In the genomic region with DNA sequence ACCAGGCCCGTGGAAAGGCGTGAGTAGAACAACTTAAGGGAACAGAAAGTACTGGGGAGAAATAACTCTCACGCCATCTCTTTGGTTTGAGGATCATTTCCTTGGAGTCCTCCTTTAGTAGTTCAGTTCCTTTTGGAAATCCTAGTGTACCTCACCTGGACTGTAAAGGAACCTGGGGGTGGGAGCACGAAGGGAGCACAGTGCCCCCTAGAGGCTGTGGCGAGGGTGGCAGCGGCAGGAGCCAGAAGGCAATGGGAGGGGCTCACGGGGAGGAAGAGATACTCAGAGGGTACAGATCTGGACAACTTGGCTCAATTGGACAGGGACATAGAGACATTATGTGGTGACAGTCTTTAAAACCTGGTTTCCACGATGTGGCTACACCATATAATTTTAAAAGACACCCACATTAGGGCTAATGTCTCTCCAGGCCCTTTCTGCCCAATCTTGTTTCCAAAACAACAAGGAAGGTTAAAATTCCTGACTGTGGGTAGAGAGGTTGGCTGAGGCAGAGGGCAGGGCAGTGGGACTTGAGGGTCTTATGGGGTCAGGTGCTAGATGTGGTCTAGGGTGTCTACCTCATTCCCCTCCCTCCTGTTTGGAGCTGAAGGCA, we compare ENCODE assay signal across 8 cellular contexts.
DNase-seq lines count a peak whose midpoint lies in the region; ATAC-seq and TF ChIP-seq lines count a peak whose summit lies in the region.

No MANE protein-coding gene starts in this region.

- ATAC-seq in SK-N-SH treated with all-trans-retinoic acid at 6 μM for 48 hours = peak; percentile 75
- no peak for ATAC-seq in HG03460 (IDR thresholded peaks at IDR 0.05; ENCODE audit: unreplicated experiment)

- DNase-seq in activated gamma-delta T cell treated with Interleukin-2 at 50 U/mL for 16 hours (peak; percentile 33), activated gamma-delta T cell (lab: John Stamatoyannopoulos, UW) (no peak), HK-2 (ENCODE audit: unreplicated experiment) (peak; percentile 24), amniotic epithelial cell (ENCODE audit: low read depth) (peak; percentile 2), iris pigment epithelial cell (ENCODE audit: low read depth) (peak; percentile 9)
- peak; percentile 7 to 38 (median 22) for DNase-seq in stimulated activated CD4-positive, alpha-beta T cell treated with anti-CD3 and anti-CD28 coated beads, TNF-alpha, amount 100 ng/mL, for 1 hour (ENCODE audit: low read depth in 3 of 3, low spot score in 1 of 3)

TF ChIP-seq in SK-N-SH treated with all-trans-retinoic acid at 6 μM for 48 hours, 23 proteins besides CTCF, POLR2A, EP300 and RAD21:
- TF ChIP-seq PPARA (CRISPR knock-in tag; IDR thresholded peaks at IDR 0.05; ENCODE audit: borderline replicate concordance) = no peak
- TF ChIP-seq, protein P1, sequence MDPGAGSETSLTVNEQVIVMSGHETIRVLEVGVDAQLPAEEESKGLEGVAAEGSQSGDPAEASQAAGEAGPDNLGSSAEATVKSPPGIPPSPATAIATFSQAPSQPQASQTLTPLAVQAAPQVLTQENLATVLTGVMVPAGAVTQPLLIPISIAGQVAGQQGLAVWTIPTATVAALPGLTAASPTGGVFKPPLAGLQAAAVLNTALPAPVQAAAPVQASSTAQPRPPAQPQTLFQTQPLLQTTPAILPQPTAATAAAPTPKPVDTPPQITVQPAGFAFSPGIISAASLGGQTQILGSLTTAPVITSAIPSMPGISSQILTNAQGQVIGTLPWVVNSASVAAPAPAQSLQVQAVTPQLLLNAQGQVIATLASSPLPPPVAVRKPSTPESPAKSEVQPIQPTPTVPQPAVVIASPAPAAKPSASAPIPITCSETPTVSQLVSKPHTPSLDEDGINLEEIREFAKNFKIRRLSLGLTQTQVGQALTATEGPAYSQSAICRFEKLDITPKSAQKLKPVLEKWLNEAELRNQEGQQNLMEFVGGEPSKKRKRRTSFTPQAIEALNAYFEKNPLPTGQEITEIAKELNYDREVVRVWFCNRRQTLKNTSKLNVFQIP (CRISPR knock-in tag; IDR thresholded peaks at IDR 0.05; ENCODE audit: borderline replicate concordance, low read depth) = no peak
- TF ChIP-seq ZNF70 (CRISPR knock-in tag; IDR thresholded peaks at IDR 0.05) = no peak
- TF ChIP-seq ZFP3 (CRISPR knock-in tag; IDR thresholded peaks at IDR 0.05) = no peak
- TF ChIP-seq ESRRG (CRISPR knock-in tag; IDR thresholded peaks at IDR 0.05) = no peak
- TF ChIP-seq TCF4 (CRISPR knock-in tag; IDR thresholded peaks at IDR 0.05; ENCODE audit: borderline replicate concordance) = no peak
- TF ChIP-seq, protein P2, sequence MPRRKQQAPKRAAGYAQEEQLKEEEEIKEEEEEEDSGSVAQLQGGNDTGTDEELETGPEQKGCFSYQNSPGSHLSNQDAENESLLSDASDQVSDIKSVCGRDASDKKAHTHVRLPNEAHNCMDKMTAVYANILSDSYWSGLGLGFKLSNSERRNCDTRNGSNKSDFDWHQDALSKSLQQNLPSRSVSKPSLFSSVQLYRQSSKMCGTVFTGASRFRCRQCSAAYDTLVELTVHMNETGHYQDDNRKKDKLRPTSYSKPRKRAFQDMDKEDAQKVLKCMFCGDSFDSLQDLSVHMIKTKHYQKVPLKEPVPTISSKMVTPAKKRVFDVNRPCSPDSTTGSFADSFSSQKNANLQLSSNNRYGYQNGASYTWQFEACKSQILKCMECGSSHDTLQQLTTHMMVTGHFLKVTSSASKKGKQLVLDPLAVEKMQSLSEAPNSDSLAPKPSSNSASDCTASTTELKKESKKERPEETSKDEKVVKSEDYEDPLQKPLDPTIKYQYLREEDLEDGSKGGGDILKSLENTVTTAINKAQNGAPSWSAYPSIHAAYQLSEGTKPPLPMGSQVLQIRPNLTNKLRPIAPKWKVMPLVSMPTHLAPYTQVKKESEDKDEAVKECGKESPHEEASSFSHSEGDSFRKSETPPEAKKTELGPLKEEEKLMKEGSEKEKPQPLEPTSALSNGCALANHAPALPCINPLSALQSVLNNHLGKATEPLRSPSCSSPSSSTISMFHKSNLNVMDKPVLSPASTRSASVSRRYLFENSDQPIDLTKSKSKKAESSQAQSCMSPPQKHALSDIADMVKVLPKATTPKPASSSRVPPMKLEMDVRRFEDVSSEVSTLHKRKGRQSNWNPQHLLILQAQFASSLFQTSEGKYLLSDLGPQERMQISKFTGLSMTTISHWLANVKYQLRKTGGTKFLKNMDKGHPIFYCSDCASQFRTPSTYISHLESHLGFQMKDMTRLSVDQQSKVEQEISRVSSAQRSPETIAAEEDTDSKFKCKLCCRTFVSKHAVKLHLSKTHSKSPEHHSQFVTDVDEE (CRISPR knock-in tag; IDR thresholded peaks at IDR 0.05) = no peak
- TF ChIP-seq ISL1 (CRISPR knock-in tag; IDR thresholded peaks at IDR 0.05) = no peak
- no peak for TF ChIP-seq GLIS3 (CRISPR knock-in tag; IDR thresholded peaks at IDR 0.05)
